18 cellular contexts compared by ENCODE assay signal in genomic region chr1:62245201-62245600, GRCh38. TPM values are rescaled to one million over a fixed set of nuclear protein-coding genes. Genes with fewer than 3 reads are reported as not detected.
"Had no signal": no experiment of that assay in that cellular context is flagged by ENCODE, and none has a peak within 500 bp of the region (broad histone marks: within the 10 kb centered on the region; RNA-seq: fewer than 3 reads in every experiment).

No MANE protein-coding gene starts in this region.

- H3K9me3 Mint-ChIP-seq: activated naive CD8-positive, alpha-beta T cell treated with anti-CD3 and anti-CD28 coated beads for 36 hours; activated T-cell treated with anti-CD3 and anti-CD28 coated beads, Interleukin-2, amount 50 U/mL, for 24 hours had no signal

- H3K4me3 ChIP-seq: dorsolateral prefrontal cortex, esophagus muscularis mucosa, heart left ventricle, neural progenitor cell, pancreas, suprapubic skin, upper lobe of left lung had no signal

- H3K27me3 Mint-ChIP-seq: activated CD8-positive, alpha-beta memory T cell treated with anti-CD3 and anti-CD28 coated beads, Interleukin-2, amount 10 ng/mL, durations not matched to agents 7 days and 5 days; activated naive CD8-positive, alpha-beta T cell treated with anti-CD3 and anti-CD28 coated beads for 36 hours; activated T-cell treated with anti-CD3 and anti-CD28 coated beads, Interleukin-2, amount 50 U/mL, for 24 hours had no signal

- DNase-seq: activated CD4-positive, alpha-beta T cell treated with anti-CD3 and anti-CD28 coated beads, Interleukin-2, amount 50 U/mL, for 4 hours; activated CD8-positive, alpha-beta memory T cell treated with anti-CD3 and anti-CD28 coated beads, Interleukin-2, amount 10 ng/mL, durations not matched to agents 7 days and 5 days; activated gamma-delta T cell; activated naive CD8-positive, alpha-beta T cell treated with anti-CD3 and anti-CD28 coated beads for 36 hours; activated T-cell treated with anti-CD3 and anti-CD28 coated beads, Interleukin-2, amount 50 U/mL, for 24 hours; dorsolateral prefrontal cortex; foreskin melanocyte; heart left ventricle; kidney; pancreas; stimulated activated CD4-positive, alpha-beta T cell treated with anti-CD3 and anti-CD28 coated beads, Interleukin-4, amount 100 ng/mL, for 1 hour; stimulated activated CD8-positive, alpha-beta memory T cell treated with anti-CD3 and anti-CD28 coated beads, Interleukin-4, amount 100 ng/mL, for 48 hours; stimulated activated naive CD8-positive, alpha-beta T cell treated with anti-CD3 and anti-CD28 coated beads, Interleukin-15, Interleukin-2, amounts not matched to agents 100 U/mL and 50 U/mL, for 24 hours; T-helper 2 cell; upper lobe of left lung had no signal

- H3K4me1 Mint-ChIP-seq: activated CD8-positive, alpha-beta memory T cell treated with anti-CD3 and anti-CD28 coated beads, Interleukin-2, amount 10 ng/mL, durations not matched to agents 7 days and 5 days; activated naive CD8-positive, alpha-beta T cell treated with anti-CD3 and anti-CD28 coated beads for 36 hours had no signal

- H3K27ac ChIP-seq: dorsolateral prefrontal cortex, esophagus muscularis mucosa, heart left ventricle, neural progenitor cell, pancreas, suprapubic skin, upper lobe of left lung had no signal

- H2AFZ ChIP-seq: neural progenitor cell had no signal

- H3K9me3 ChIP-seq: esophagus muscularis mucosa, heart left ventricle, pancreas, suprapubic skin, upper lobe of left lung had no signal

- H3K4me2 ChIP-seq: neural progenitor cell had no signal

- H3K4me1 ChIP-seq: pancreas, suprapubic skin had no signal

- H3K4me3 Mint-ChIP-seq: activated CD8-positive, alpha-beta memory T cell treated with anti-CD3 and anti-CD28 coated beads, Interleukin-2, amount 10 ng/mL, durations not matched to agents 7 days and 5 days; activated naive CD8-positive, alpha-beta T cell treated with anti-CD3 and anti-CD28 coated beads for 36 hours; activated T-cell treated with anti-CD3 and anti-CD28 coated beads, Interleukin-2, amount 50 U/mL, for 24 hours; neural progenitor cell had no signal

- H3K27ac Mint-ChIP-seq: activated CD8-positive, alpha-beta memory T cell treated with anti-CD3 and anti-CD28 coated beads, Interleukin-2, amount 10 ng/mL, durations not matched to agents 7 days and 5 days; activated naive CD8-positive, alpha-beta T cell treated with anti-CD3 and anti-CD28 coated beads for 36 hours; activated T-cell treated with anti-CD3 and anti-CD28 coated beads, Interleukin-2, amount 50 U/mL, for 24 hours; neural progenitor cell had no signal

- H3K36me3 Mint-ChIP-seq: activated CD8-positive, alpha-beta memory T cell treated with anti-CD3 and anti-CD28 coated beads, Interleukin-2, amount 10 ng/mL, durations not matched to agents 7 days and 5 days; activated naive CD8-positive, alpha-beta T cell treated with anti-CD3 and anti-CD28 coated beads for 36 hours had no signal

- H3K36me3 ChIP-seq: esophagus muscularis mucosa, heart left ventricle, neural progenitor cell, pancreas, suprapubic skin, upper lobe of left lung had no signal

- H3K9ac ChIP-seq: neural progenitor cell had no signal

- H3K27me3 ChIP-seq: esophagus muscularis mucosa, neural progenitor cell, pancreas, suprapubic skin, upper lobe of left lung had no signal

RNA-seq across cellular contexts. Expression of gene L1TD1, which starts 50.6 kb away (rescaled TPM):
- total RNA-seq: activated CD8-positive, alpha-beta memory T cell treated with anti-CD3 and anti-CD28 coated beads, Interleukin-2, amount 10 ng/mL, durations not matched to agents 7 days and 5 days had no signal
